8 cellular contexts compared by ENCODE assay signal in the genomic region with DNA sequence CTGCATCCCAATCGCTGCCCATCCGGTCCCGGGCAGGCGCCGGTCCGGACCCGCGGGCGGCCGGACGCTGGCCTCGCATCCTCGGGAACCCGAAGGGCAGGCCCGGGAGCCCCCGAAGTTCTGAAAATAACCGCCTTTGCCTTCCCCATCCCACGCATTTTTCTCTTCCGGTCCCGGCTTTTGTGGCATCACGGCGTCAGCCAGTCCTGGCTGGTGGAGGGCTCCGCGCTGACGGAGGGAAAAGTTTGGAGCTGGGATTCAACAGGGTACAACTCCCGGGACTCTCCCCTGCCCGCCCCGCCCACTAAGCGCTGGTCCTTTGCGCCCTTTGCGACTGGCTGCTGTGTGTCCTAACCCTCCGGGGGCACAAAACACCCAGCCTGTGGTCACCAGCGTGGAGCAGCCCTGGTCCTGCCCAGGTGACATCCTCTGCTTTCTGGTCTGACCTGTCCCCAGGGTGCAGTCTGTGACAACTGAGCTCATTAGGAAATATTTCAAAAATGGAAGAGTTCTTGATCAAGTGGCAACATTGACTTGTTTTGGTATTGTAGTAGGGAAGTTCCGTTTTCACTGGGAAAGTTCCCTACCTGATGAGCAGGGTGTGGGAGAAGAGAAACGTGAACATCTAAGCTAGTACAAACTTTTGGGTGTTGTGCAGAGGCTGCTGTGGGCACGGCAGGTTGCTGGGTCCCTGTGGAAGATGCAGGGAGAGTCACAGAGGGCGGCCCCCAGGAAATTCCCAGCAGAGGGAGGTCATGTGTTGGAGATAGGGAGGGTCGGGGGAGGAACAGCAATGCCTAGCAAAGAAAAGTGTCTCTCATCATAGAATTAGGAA. TPM values are rescaled to one million over a fixed set of nuclear protein-coding genes. Genes with fewer than 3 reads are reported as not detected.
DNase-seq lines count a peak whose midpoint lies in the region.

No MANE protein-coding gene starts in this region.

- H3K4me3 ChIP-seq in urinary bladder (ENCODE audit: low read depth, low read length), result peak overlapping the region; percentile 69

- DNase-seq in G401 (ENCODE audit: low spot score) (peak; percentile 35), NCI-H2171 treated with DMSO at 0.1 percent for 48 hours (lab: John Stamatoyannopoulos, UW) (peak; percentile 38), ecto neural progenitor cell (ENCODE audit: low spot score) (peak; percentile 69), midbrain (lab: John Stamatoyannopoulos, UW) (peak; percentile 53), UCSD-AML1 (lab: John Stamatoyannopoulos, UW; ENCODE audit: unreplicated experiment) (no peak), GM03348 (ENCODE audit: low spot score) (no peak), NCI-H1930 (lab: John Stamatoyannopoulos, UW) (no peak)

- H3K36me3 ChIP-seq in urinary bladder (ENCODE audit: insufficient read depth), result no peaks in the 10 kb centered on the region

- in situ Hi-C loops in G401 (cut with HindIII; ENCODE audit: low sequenced_read_pairs), result no loop called here

- H3K4me1 ChIP-seq in urinary bladder (ENCODE audit: insufficient read depth), result peaks cover 2% of the 10 kb centered on the region

- 7% methylated on average over 38 of the region's 38 CpGs for WGBS in urinary bladder

- no peak overlapping the region for H3K27ac ChIP-seq in urinary bladder (ENCODE audit: low read depth)

RNA-seq across cellular contexts. Expression of a gene that starts 0.8 kb away (rescaled TPM):
- total RNA-seq in G401 (2014; rRNA removed; shearing (Covaris generic)), result not detected in 2 replicates
- total RNA-seq in urinary bladder, result 9.7 TPM
- 6.3 TPM for polyA plus RNA-seq in urinary bladder

Comparison
In these comparisons a context has a peak if more than half of its experiments do, and no peak if none do; other contexts are left out.
1. DNase-seq: peak in G401 (single experiment), NCI-H2171 treated with DMSO at 0.1 percent for 48 hours (single experiment), ecto neural progenitor cell (single experiment) and midbrain (single experiment); none in UCSD-AML1 (single experiment), GM03348 (single experiment) and NCI-H1930 (0 of 2).
2. RNA of a gene that starts 0.8 kb away (total RNA-seq): 9.7 TPM in urinary bladder (single experiment); not detected in G401; every median in the first group is over 10 times any median in the second.